8 cellular contexts compared by ENCODE assay signal in genomic region chr7:65798111-65799075, GRCh38.
A peak's percentile ranks its signal among the peaks of the same experiment; 100 is the strongest.
DNase-seq lines count a peak whose midpoint lies in the region; ATAC-seq and TF ChIP-seq lines count a peak whose summit lies in the region.

No MANE protein-coding gene starts in this region.

- no peak overlapping the region for H3K4me2 ChIP-seq in mammary epithelial cell (ENCODE audit: insufficient read depth, low read depth, low read length)

- H3K27ac Mint-ChIP-seq in Caco-2 (ENCODE audit: unreplicated experiment): no peak overlapping the region

- 90% methylated on average over 5 of the region's 5 CpGs for WGBS in mammary epithelial cell (ENCODE audit: low coverage, missing lambda C conversion rate)

- H3K36me3 ChIP-seq in mammary epithelial cell (ENCODE audit: insufficient read depth, low read length): no peaks in the 10 kb centered on the region
- H3K36me3 ChIP-seq in Caco-2 (ENCODE audit: control insufficient read depth, insufficient read depth, low read length): no peaks in the 10 kb centered on the region

- intact Hi-C loops in mammary epithelial cell (cut with micrococcal nuclease): no loop called here
- intact Hi-C loops in Caco-2 (cut with micrococcal nuclease; ENCODE audit: unreplicated experiment): no loop called here

- no peaks in the 10 kb centered on the region for H4K20me1 ChIP-seq in mammary epithelial cell (ENCODE audit: insufficient read depth, low read length)

- H3K9me3 ChIP-seq in mammary epithelial cell (replicated peaks; ENCODE audit: insufficient read depth, low read length) (no peaks in the 10 kb centered on the region), Caco-2 (no peaks in the 10 kb centered on the region)

- H3K4me3 ChIP-seq in mammary epithelial cell (replicated peaks in 1 of 3; ENCODE audit: insufficient read depth in 1 of 3, low read depth in 2 of 3, low read length in 3 of 3) (no peak overlapping the region), Caco-2 (ENCODE audit: low read depth, low read length) (no peak overlapping the region)

- TF ChIP-seq CTCF in mammary epithelial cell (conservative IDR thresholded peaks at IDR 0.05 in 1 of 2, IDR thresholded peaks at IDR 0.05 in 1 of 2; ENCODE audit: extremely low read depth in 1 of 2, insufficient read depth in 1 of 2, low read depth in 1 of 2, low read length in 2 of 2) (no peak), Caco-2 (IDR thresholded peaks at IDR 0.05; ENCODE audit: insufficient read depth in 1 of 2, low read depth in 1 of 2, low read length in 1 of 2, severe bottlenecking in 1 of 2, unreplicated experiment in 1 of 2) (no peak)

- in situ Hi-C loops in mammary epithelial cell (cut with MboI; ENCODE audit: low sequenced_read_pairs in 2 of 2): no loop called here

- no peaks in the 10 kb centered on the region for H3K9me3 Mint-ChIP-seq in Caco-2 (ENCODE audit: unreplicated experiment)

- no peaks in the 10 kb centered on the region for H3K36me3 Mint-ChIP-seq in Caco-2 (ENCODE audit: insufficient read depth, unreplicated experiment)

- no peak overlapping the region for H2AFZ ChIP-seq in mammary epithelial cell (ENCODE audit: low read depth, low read length)

- H3K4me1 ChIP-seq in mammary epithelial cell (ENCODE audit: insufficient read depth, low read length): peaks cover 9% of the 10 kb centered on the region
- peaks cover 29% of the 10 kb centered on the region for H3K4me1 ChIP-seq in Caco-2

- H3K27ac ChIP-seq in mammary epithelial cell (ENCODE audit: insufficient read depth, low read depth, low read length): no peak overlapping the region

- DNase-seq in GM04504 (ENCODE audit: low read depth) (peak; percentile 14), mammary epithelial cell (peak; percentile 40), NCI-H1436 treated with DMSO at 0.1 percent for 48 hours (lab: John Stamatoyannopoulos, UW) (no peak), anterior cingulate cortex (lab: John Stamatoyannopoulos, UW) (no peak), HuH-7 (ENCODE audit: low spot score) (no peak), Caco-2 (no peak)

- peaks cover 21% of the 10 kb centered on the region for H3K4me1 Mint-ChIP-seq in Caco-2 (ENCODE audit: low read depth, unreplicated experiment)

- H3K9ac ChIP-seq in mammary epithelial cell (ENCODE audit: insufficient read depth, low read length): no peak overlapping the region

- peak; percentile 98 for ATAC-seq in GM21390 (IDR thresholded peaks at IDR 0.05; ENCODE audit: unreplicated experiment)
- ATAC-seq in HG03521 (IDR thresholded peaks at IDR 0.05; ENCODE audit: unreplicated experiment): peak; percentile 97

- no TSS peak for BruUV-seq in mammary epithelial cell (replicated peaks; lab: Mats Ljungman, UMichigan)
- BruUV-seq in Caco-2 (replicated peaks; lab: Mats Ljungman, UMichigan): no TSS peak

- dilution Hi-C loops in mammary epithelial cell (cut with HindIII; ENCODE audit: low sequenced_read_pairs): no loop called here

- CTCF ChIA-PET in mammary epithelial cell (lab: Charles Lee; ENCODE audit: low non-redundant PET) (no interaction called here), Caco-2 (lab: Charles Lee) (no interaction called here)

- H3K27me3 Mint-ChIP-seq in Caco-2 (ENCODE audit: insufficient read depth, unreplicated experiment): no peaks in the 10 kb centered on the region

- H3K27me3 ChIP-seq in mammary epithelial cell (ENCODE audit: insufficient read depth, low read length): no peaks in the 10 kb centered on the region
- no peaks in the 10 kb centered on the region for H3K27me3 ChIP-seq in Caco-2 (replicated peaks; ENCODE audit: control insufficient read depth, insufficient read depth, low read length)

- H3K4me3 Mint-ChIP-seq in Caco-2 (ENCODE audit: unreplicated experiment): no peak overlapping the region

- H3K79me2 ChIP-seq in mammary epithelial cell (ENCODE audit: insufficient read depth, low read length): no peaks in the 10 kb centered on the region

- POLR2A ChIA-PET in Caco-2 (lab: Charles Lee): no interaction called here

Comparison
In these comparisons a context has a peak if more than half of its experiments do, and no peak if none do; other contexts are left out.
1. DNase-seq: peak in GM04504 (single experiment) and mammary epithelial cell (single experiment); none in NCI-H1436 treated with DMSO at 0.1 percent for 48 hours (single experiment), anterior cingulate cortex (0 of 58), HuH-7 (single experiment) and Caco-2 (0 of 2).